8 cellular contexts compared by ENCODE assay signal in genomic region chr10:51001587-51001986, GRCh38.
DNase-seq lines count a peak whose midpoint lies in the region; ATAC-seq, FAIRE-seq and TF ChIP-seq lines count a peak whose summit lies in the region.

No MANE protein-coding gene starts in this region.

- no peaks in the 10 kb centered on the region; a peak in 1 of 4 replicates for H3K4me1 ChIP-seq in SK-N-SH (ENCODE audit: control insufficient read depth in 1 of 2, insufficient read depth in 2 of 2, low read depth in 1 of 2, low read length in 1 of 2)
- peaks cover 39% of the 10 kb centered on the region for H3K4me1 ChIP-seq in left ventricle myocardium inferior
- peaks cover 0 to 10% (median 0%) of the 10 kb centered on the region in 4 donors for H3K4me1 ChIP-seq in tibial nerve

- H3K4me3 ChIP-seq in SK-N-SH (ENCODE audit: low read depth in 2 of 2, low read length in 1 of 2) (no peak overlapping the region), left ventricle myocardium inferior (no peak overlapping the region), tibial nerve (no peak overlapping the region)

- no peak for FAIRE-seq in D721Med (lab: Jason Lieb, UNC)

- H3K9me3 ChIP-seq in SK-N-SH = no peaks in the 10 kb centered on the region
- no peaks in the 10 kb centered on the region for H3K9me3 ChIP-seq in left ventricle myocardium inferior (replicated peaks)
- H3K9me3 ChIP-seq in tibial nerve = no peaks in the 10 kb centered on the region

- H3K36me3 ChIP-seq in SK-N-SH (replicated peaks in 1 of 2; ENCODE audit: control insufficient read depth in 1 of 2, insufficient read depth in 2 of 2, low read length in 1 of 2) (no peaks in the 10 kb centered on the region), left ventricle myocardium inferior (no peaks in the 10 kb centered on the region), tibial nerve (no peaks in the 10 kb centered on the region)

- CTCF ChIA-PET in SK-N-SH (lab: Yijun Ruan, JAX) = interaction anchor here (0.7 to 1.0 kb wide), 9 partner anchors 9 to 1779 kb away, joined by 3 to 4 read pairs (median 3); no protein-coding TSS in a partner anchor

- WGBS in SK-N-SH (ENCODE audit: low lambda C conversion rate) = 25% methylated on average over 1 of the region's 1 CpG
- WGBS in tibial nerve, 2 donors = 0% methylated on average over 1 of the region's 1 CpG

- H3K79me2 ChIP-seq in SK-N-SH (ENCODE audit: insufficient read depth) = no peaks in the 10 kb centered on the region

- no peak overlapping the region for H3K27ac ChIP-seq in SK-N-SH (ENCODE audit: low read depth in 2 of 2, low read length in 1 of 2)
- H3K27ac ChIP-seq in left ventricle myocardium inferior (replicated peaks) = peak overlapping the region; percentile 50
- H3K27ac ChIP-seq in tibial nerve = no peak overlapping the region

- DNase-seq in D721Med (ENCODE audit: insufficient read length, low spot score) (no peak), HCEC 1CT (peak; percentile 47), SK-N-SH (peak; percentile 50), left ventricle myocardium inferior (no peak), tibial nerve (ENCODE audit: low spot score in 2 of 2) (peak in 1 of 2 donors; percentile 45), T1000 (lab: John Stamatoyannopoulos, UW) (no peak)

- POLR2A ChIA-PET in SK-N-SH (lab: Yijun Ruan, JAX) = no interaction called here

- TF ChIP-seq CTCF in D721Med (IDR thresholded peaks at IDR 0.05; ENCODE audit: insufficient read depth, missing control alignments) = peak; percentile 43
- TF ChIP-seq CTCF in SK-N-SH (IDR thresholded peaks at IDR 0.05) = peak; percentile 77
- TF ChIP-seq CTCF in left ventricle myocardium inferior (IDR thresholded peaks at IDR 0.05; ENCODE audit: borderline replicate concordance) = peak; percentile 73
- peak; percentile 36 to 66 (median 46) for TF ChIP-seq CTCF in tibial nerve (IDR thresholded peaks at IDR 0.05)

- no peak for TF ChIP-seq POLR2A in tibial nerve (IDR thresholded peaks at IDR 0.05)

- H3K27me3 ChIP-seq in SK-N-SH (ENCODE audit: insufficient read depth) = no peaks in the 10 kb centered on the region
- H3K27me3 ChIP-seq in left ventricle myocardium inferior (ENCODE audit: low read depth) = no peaks in the 10 kb centered on the region
- peaks cover 0 to 6% of the 10 kb centered on the region in 2 donors for H3K27me3 ChIP-seq in tibial nerve

- H3F3A ChIP-seq in SK-N-SH (replicated peaks; ENCODE audit: insufficient read depth) = no peaks in the 10 kb centered on the region

- H3K4me2 ChIP-seq in SK-N-SH = no peak overlapping the region

- H3K9me2 ChIP-seq in SK-N-SH = no peaks in the 10 kb centered on the region

- no peak for TF ChIP-seq EP300 in SK-N-SH (IDR thresholded peaks at IDR 0.05; ENCODE audit: borderline replicate concordance in 1 of 2, low read depth in 1 of 2, low read length in 1 of 2)
- TF ChIP-seq EP300 in tibial nerve (IDR thresholded peaks at IDR 0.05) = no peak

- no peak for ATAC-seq in GM21576 (IDR thresholded peaks at IDR 0.05; ENCODE audit: unreplicated experiment)
- ATAC-seq in GM19328 (IDR thresholded peaks at IDR 0.05; ENCODE audit: unreplicated experiment) = no peak

- TF ChIP-seq RAD21 in SK-N-SH (IDR thresholded peaks at IDR 0.05; ENCODE audit: low read length) = peak; percentile 71

- intact Hi-C loops in left ventricle myocardium inferior (cut with micrococcal nuclease) = loop anchor here (5.0 kb wide), 1 partner anchor 1216 kb away; no protein-coding TSS in a partner anchor

- H3K9ac ChIP-seq in SK-N-SH = no peak overlapping the region

- no peak overlapping the region for H2AFZ ChIP-seq in SK-N-SH (ENCODE audit: low read depth)

- H4K20me1 ChIP-seq in SK-N-SH (ENCODE audit: insufficient read depth) = no peaks in the 10 kb centered on the region

TF ChIP-seq in SK-N-SH, 30 proteins besides CTCF, POLR2A, EP300 and RAD21:
- TF ChIP-seq ELF1 (IDR thresholded peaks at IDR 0.05) = no peak
- peak; percentile 37; the same call in 1 of the 2 replicates for TF ChIP-seq SMC3 (IDR thresholded peaks at IDR 0.05; ENCODE audit: low read depth, low read length)

Comparison
In these comparisons a context has a peak if more than half of its experiments do, and no peak if none do; other contexts are left out.
1. DNase-seq: peak in HCEC 1CT (single experiment) and SK-N-SH (single experiment); none in D721Med (single experiment), left ventricle myocardium inferior (single experiment) and T1000 (single experiment).
2. Peak in every context shown above with its lines, with median percentiles within 50 percentile points of each other: CTCF ChIP-seq.